ENCODE assay signal across 16 cellular contexts in genomic region chr7:69232445-69233376, GRCh38.
A peak's percentile ranks its signal among the peaks of the same experiment; 100 is the strongest.
DNase-seq lines count a peak whose midpoint lies in the region; ATAC-seq lines count a peak whose summit lies in the region.
"Had no signal": no experiment of that assay in that cellular context is flagged by ENCODE, and none has a peak within 500 bp of the region (broad histone marks: within the 10 kb centered on the region; RNA-seq: fewer than 3 reads in every experiment).

No MANE protein-coding gene starts in this region.

- no peak for ATAC-seq in right cardiac atrium
- no peak for ATAC-seq in esophagus mucosa
- ATAC-seq: CD8-positive, alpha-beta T cell; effector memory CD8-positive, alpha-beta T cell; natural killer cell treated with Interleukin-12 subunit alpha and Interleukin-12 subunit beta and Interleukin-15 and Interleukin-18, amount 100 ng/mL, for 72 hours had no signal

- H3K4me3 ChIP-seq in right cardiac atrium (ENCODE audit: low read length) (no peak overlapping the region), iPS-18a (ENCODE audit: low read length) (peak overlapping the region; percentile 13)
- H3K4me3 ChIP-seq: HAP-1, left ventricle myocardium inferior had no signal

- no peaks in the 10 kb centered on the region for H3K36me3 ChIP-seq in iPS-18a (ENCODE audit: control insufficient read depth, low read depth, low read length)
- H3K36me3 ChIP-seq: HAP-1, left ventricle myocardium inferior had no signal

- H3K27me3 ChIP-seq in right cardiac atrium (ENCODE audit: control insufficient read depth, insufficient read depth): no peaks in the 10 kb centered on the region
- peaks cover 99% of the 10 kb centered on the region for H3K27me3 ChIP-seq in iPS-18a (ENCODE audit: control insufficient read depth, insufficient read depth, low read length)

- H3K27ac ChIP-seq in right cardiac atrium (ENCODE audit: low read length) (no peak overlapping the region), iPS-18a (ENCODE audit: low read length) (no peak overlapping the region)
- H3K27ac ChIP-seq: 22Rv1, left ventricle myocardium inferior had no signal

- H3K4me1 ChIP-seq in right cardiac atrium (ENCODE audit: control insufficient read depth, insufficient read depth, low read length): no peaks in the 10 kb centered on the region
- peaks cover 7% of the 10 kb centered on the region for H3K4me1 ChIP-seq in iPS-18a (ENCODE audit: control insufficient read depth, low read depth, low read length)
- H3K4me1 ChIP-seq: HAP-1, left ventricle myocardium inferior had no signal

- peak; percentile 39 for DNase-seq in cardiac septum (ENCODE audit: low spot score)
- no peak for DNase-seq in right cardiac atrium
- DNase-seq in NCI-H2227 treated with DMSO at 0.1 percent for 48 hours (lab: John Stamatoyannopoulos, UW): peak; percentile 91
- no peak for DNase-seq in stimulated activated CD4-positive, alpha-beta T cell treated with anti-CD3 and anti-CD28 coated beads, Interleukin-12 subunit alpha, Interleukin-12 subunit beta, amount 100 ng/mL, for 4 hours
- DNase-seq in hippocampal formation (lab: John Stamatoyannopoulos, UW): no peak
- no peak for DNase-seq in activated T-cell treated with anti-CD3 and anti-CD28 coated beads, Interleukin-2, amount 50 U/mL, for 1 hour
- DNase-seq: activated naive CD4-positive, alpha-beta T cell; CD8-positive, alpha-beta T cell; effector memory CD8-positive, alpha-beta T cell; left ventricle myocardium inferior; small intestine had no signal

- intact Hi-C loops in cardiac septum (cut with DNase I) (no loop called here), right cardiac atrium (cut with DNase I) (no loop called here)

- H3K9me3 ChIP-seq in right cardiac atrium (ENCODE audit: control insufficient read depth, low read length): no peaks in the 10 kb centered on the region
- H3K9me3 ChIP-seq in iPS-18a (ENCODE audit: control insufficient read depth, low read depth, low read length): no peaks in the 10 kb centered on the region
- H3K9me3 ChIP-seq: HAP-1, left ventricle myocardium inferior had no signal

- WGBS in right cardiac atrium: 50% methylated on average over 21 of the region's 21 CpGs

- H3K9ac ChIP-seq in iPS-18a (ENCODE audit: low read length): no peak overlapping the region

Comparison
In these comparisons a context has a peak if more than half of its experiments do, and no peak if none do; other contexts are left out.
1. DNase-seq: peak in cardiac septum (single experiment) and NCI-H2227 treated with DMSO at 0.1 percent for 48 hours (single experiment); none in right cardiac atrium (0 of 3), stimulated activated CD4-positive, alpha-beta T cell treated with anti-CD3 and anti-CD28 coated beads, Interleukin-12 subunit alpha, Interleukin-12 subunit beta, amount 100 ng/mL, for 4 hours (single experiment), hippocampal formation (0 of 2) and activated T-cell treated with anti-CD3 and anti-CD28 coated beads, Interleukin-2, amount 50 U/mL, for 1 hour (single experiment).